In genomic region chr7:55888364-55888763, GRCh38 we compare ENCODE assay signal across 8 cellular contexts. TPM values are rescaled to one million over a fixed set of nuclear protein-coding genes. Genes with fewer than 3 reads are reported as not detected.
DNase-seq lines count a peak whose midpoint lies in the region; ATAC-seq, FAIRE-seq and TF ChIP-seq lines count a peak whose summit lies in the region.
"Not testable (repeated sequence)": the region's sequence is repeated elsewhere in the genome, so short reads cannot be mapped to it uniquely, and the experiment has no call there.

No MANE protein-coding gene starts in this region.

- H3K27ac ChIP-seq in C4-2B: peak overlapping the region; percentile 89; the same call in 1 of the 2 replicates
- not testable (repeated sequence) for H3K27ac ChIP-seq in left ventricle myocardium inferior (replicated peaks)

- DNase-seq in HTR-8/SVneo (ENCODE audit: insufficient read length, low spot score); chondrocyte (ENCODE audit: low spot score); left ventricle myocardium inferior; stimulated activated naive CD8-positive, alpha-beta T cell treated with anti-CD3 and anti-CD28 coated beads, Interleukin-15, amount 100 ng/mL, for 72 hours: not testable (repeated sequence)
- peak; percentile 17 for DNase-seq in NCI-H82 treated with DMSO at 0.1 percent for 48 hours (lab: John Stamatoyannopoulos, UW; ENCODE audit: unreplicated experiment)
- peak; percentile 3 for DNase-seq in activated CD8-positive, alpha-beta T cell treated with anti-CD3 and anti-CD28 coated beads for 36 hours

- H3K9me3 ChIP-seq in left ventricle myocardium inferior (replicated peaks): not testable (repeated sequence)

- not testable (repeated sequence) for H3K36me3 Mint-ChIP-seq in activated CD8-positive, alpha-beta T cell treated with anti-CD3 and anti-CD28 coated beads for 36 hours (ENCODE audit: low read depth); chondrocyte (ENCODE audit: low read depth)
- H3K36me3 Mint-ChIP-seq in nephron (ENCODE audit: low read depth): peaks cover 14% of the 10 kb centered on the region

- peak overlapping the region; percentile 76 for H3K27ac Mint-ChIP-seq in activated CD8-positive, alpha-beta T cell treated with anti-CD3 and anti-CD28 coated beads for 36 hours
- peak overlapping the region; percentile 63 for H3K27ac Mint-ChIP-seq in chondrocyte (ENCODE audit: unreplicated experiment)
- peak overlapping the region; percentile 97 to 99 (median 98) for H3K27ac Mint-ChIP-seq in nephron
- peak overlapping the region in 1 of 2 donors; percentile 86 for H3K27ac Mint-ChIP-seq in stimulated activated naive CD8-positive, alpha-beta T cell treated with anti-CD3 and anti-CD28 coated beads, Interleukin-15, amount 100 ng/mL, for 72 hours

- CTCF ChIA-PET in activated CD8-positive, alpha-beta T cell treated with anti-CD3 and anti-CD28 coated beads for 36 hours (lab: Charles Lee): not testable (repeated sequence)

- not testable (repeated sequence) for H3K36me3 ChIP-seq in left ventricle myocardium inferior

- H3K4me1 Mint-ChIP-seq in activated CD8-positive, alpha-beta T cell treated with anti-CD3 and anti-CD28 coated beads for 36 hours (ENCODE audit: low read depth); chondrocyte (ENCODE audit: low read depth); nephron; stimulated activated naive CD8-positive, alpha-beta T cell treated with anti-CD3 and anti-CD28 coated beads, Interleukin-15, amount 100 ng/mL, for 72 hours: not testable (repeated sequence)

- intact Hi-C loops in activated CD8-positive, alpha-beta T cell treated with anti-CD3 and anti-CD28 coated beads for 36 hours (cut with micrococcal nuclease); left ventricle myocardium inferior (cut with micrococcal nuclease): not testable (repeated sequence)

- H3K27me3 Mint-ChIP-seq in activated CD8-positive, alpha-beta T cell treated with anti-CD3 and anti-CD28 coated beads for 36 hours; chondrocyte (ENCODE audit: low read depth); nephron (ENCODE audit: low read depth); stimulated activated naive CD8-positive, alpha-beta T cell treated with anti-CD3 and anti-CD28 coated beads, Interleukin-15, amount 100 ng/mL, for 72 hours: not testable (repeated sequence)

- H3K4me3 Mint-ChIP-seq in activated CD8-positive, alpha-beta T cell treated with anti-CD3 and anti-CD28 coated beads for 36 hours: peak overlapping the region; percentile 82
- peak overlapping the region; percentile 67 for H3K4me3 Mint-ChIP-seq in chondrocyte (ENCODE audit: unreplicated experiment)
- peak overlapping the region; percentile 88 to 95 (median 92) for H3K4me3 Mint-ChIP-seq in nephron
- H3K4me3 Mint-ChIP-seq in stimulated activated naive CD8-positive, alpha-beta T cell treated with anti-CD3 and anti-CD28 coated beads, Interleukin-15, amount 100 ng/mL, for 72 hours: peak overlapping the region; percentile 77 to 81

- POLR2A ChIA-PET in activated CD8-positive, alpha-beta T cell treated with anti-CD3 and anti-CD28 coated beads for 36 hours (lab: Charles Lee): not testable (repeated sequence)

- TF ChIP-seq CTCF in C4-2B (conservative IDR thresholded peaks at IDR 0.05); activated CD8-positive, alpha-beta T cell treated with anti-CD3 and anti-CD28 coated beads for 36 hours (IDR thresholded peaks at IDR 0.05); chondrocyte (IDR thresholded peaks at IDR 0.05); left ventricle myocardium inferior (IDR thresholded peaks at IDR 0.05; ENCODE audit: borderline replicate concordance); nephron (IDR thresholded peaks at IDR 0.05; ENCODE audit: unreplicated experiment in 3 of 3): not testable (repeated sequence)

- H3K27me3 ChIP-seq in left ventricle myocardium inferior (ENCODE audit: low read depth): not testable (repeated sequence)

- FAIRE-seq in HTR-8/SVneo (lab: Jason Lieb, UNC): peak; percentile 4

- not testable (repeated sequence) for ATAC-seq in activated CD8-positive, alpha-beta T cell treated with anti-CD3 and anti-CD28 coated beads for 36 hours; stimulated activated naive CD8-positive, alpha-beta T cell treated with anti-CD3 and anti-CD28 coated beads, Interleukin-15, amount 100 ng/mL, for 72 hours

- H3K4me3 ChIP-seq in left ventricle myocardium inferior: peak overlapping the region; percentile 70

- not testable (repeated sequence) for H3K9me3 Mint-ChIP-seq in activated CD8-positive, alpha-beta T cell treated with anti-CD3 and anti-CD28 coated beads for 36 hours; chondrocyte (ENCODE audit: low read depth); nephron; stimulated activated naive CD8-positive, alpha-beta T cell treated with anti-CD3 and anti-CD28 coated beads, Interleukin-15, amount 100 ng/mL, for 72 hours

- H3K4me1 ChIP-seq in left ventricle myocardium inferior: peaks cover 13% of the 10 kb centered on the region

RNA-seq across cellular contexts. Expression of gene ZNF713, which starts 1.1 kb away (rescaled TPM):
- 1 to 10 TPM; 2.2 to 2.8 TPM for total RNA-seq in activated CD8-positive, alpha-beta T cell treated with anti-CD3 and anti-CD28 coated beads for 36 hours
- total RNA-seq in chondrocyte: 2.8 to 3.6 TPM (median 3.5 TPM) in 3 replicates
- total RNA-seq in left ventricle myocardium inferior: 5.6 TPM

RNA-seq across cellular contexts. Expression of gene SEPTIN14, which starts 25.8 kb away (rescaled TPM):
- not detected for total RNA-seq in activated CD8-positive, alpha-beta T cell treated with anti-CD3 and anti-CD28 coated beads for 36 hours
- total RNA-seq in chondrocyte (not detected in 3 replicates), left ventricle myocardium inferior (not detected)
